16 cellular contexts compared by ENCODE assay signal in the genomic region with DNA sequence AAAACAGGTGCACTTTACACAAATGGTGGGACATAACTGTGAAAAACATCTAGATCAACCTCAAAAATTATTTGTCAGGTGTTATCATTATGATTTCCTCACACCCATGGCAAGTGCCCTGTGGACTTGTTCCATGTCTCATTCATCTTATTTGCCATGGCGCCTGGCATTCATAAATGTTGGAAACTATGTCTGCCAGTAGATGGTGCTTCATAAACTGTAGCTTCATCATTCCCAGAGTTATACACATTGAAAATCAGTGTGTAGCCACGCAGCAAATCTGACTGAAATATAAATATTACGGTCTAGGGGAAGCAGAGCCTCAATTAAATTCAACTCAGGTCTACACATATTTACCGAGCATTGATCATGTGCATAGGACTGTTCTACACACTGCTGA.
A peak's percentile ranks its signal among the peaks of the same experiment; 100 is the strongest.
DNase-seq lines count a peak whose midpoint lies in the region; ATAC-seq and TF ChIP-seq lines count a peak whose summit lies in the region.
"Had no signal": no experiment of that assay in that cellular context is flagged by ENCODE, and none has a peak within 500 bp of the region (broad histone marks: within the 10 kb centered on the region; RNA-seq: fewer than 3 reads in every experiment).

No MANE protein-coding gene starts in this region.

- intact Hi-C loops in transverse colon (cut with DNase I; ENCODE audit: low total_unique reads) = no loop called here

- DNase-seq in AG09319 (ENCODE audit: extremely low read depth, low read depth) = no peak
- peak; percentile 24 for DNase-seq in GM03348 (ENCODE audit: low spot score)
- DNase-seq in RWPE2 (ENCODE audit: low spot score) = no peak
- DNase-seq in hepatocyte (ENCODE audit: low spot score) = no peak
- no peak for DNase-seq in transverse colon
- no peak for DNase-seq in NCI-H1048 (lab: John Stamatoyannopoulos, UW)
- no peak for DNase-seq in epidermal melanocyte (ENCODE audit: insufficient read length, low spot score)
- DNase-seq in activated T-cell treated with anti-CD3 and anti-CD28 coated beads for 4 hours = no peak
- DNase-seq: activated CD8-positive, alpha-beta memory T cell treated with anti-CD3 and anti-CD28 coated beads, Interleukin-2, amount 50 U/mL, for 4 hours; DMS79; effector CD8-positive, alpha-beta T cell; heart left ventricle; NCI-H510A; thyroid gland had no signal

- H3K9me2 ChIP-seq in hepatocyte (replicated peaks; ENCODE audit: insufficient read depth) = no peaks in the 10 kb centered on the region

- no peaks in the 10 kb centered on the region for H3K4me1 ChIP-seq in RWPE2 (ENCODE audit: insufficient read depth, poor library complexity, severe bottlenecking)
- H3K4me1 ChIP-seq in hepatocyte (ENCODE audit: insufficient read depth) = no peaks in the 10 kb centered on the region
- H3K4me1 ChIP-seq in transverse colon = no peaks in the 10 kb centered on the region
- H3K4me1 ChIP-seq: heart left ventricle, thyroid gland had no signal

- no peak overlapping the region for H2AFZ ChIP-seq in hepatocyte

- TF ChIP-seq CTCF in AG09319 (IDR thresholded peaks at IDR 0.05; ENCODE audit: low read depth, low read length) = peak; percentile 6
- peak; percentile 24 for TF ChIP-seq CTCF in RWPE2 (IDR thresholded peaks at IDR 0.05; ENCODE audit: poor library complexity, severe bottlenecking)
- TF ChIP-seq CTCF in hepatocyte (IDR thresholded peaks at IDR 0.05; ENCODE audit: poor library complexity) = peak; percentile 11
- peak in 1 of 5 experiments; percentile 9 for TF ChIP-seq CTCF in transverse colon (IDR thresholded peaks at IDR 0.05)

- no peak overlapping the region for H3K4me2 ChIP-seq in hepatocyte

- in situ Hi-C loops in transverse colon (cut with MboI; ENCODE audit: low pct_ligation_motif_present in 1 of 4, low pct_unique_long_range_greater_than_20kb in 1 of 4, low sequenced_read_pairs in 3 of 4) = no loop called here

- H3K27ac ChIP-seq in RWPE2 (ENCODE audit: poor library complexity, severe bottlenecking) = no peak overlapping the region
- no peak overlapping the region for H3K27ac ChIP-seq in hepatocyte
- H3K27ac ChIP-seq in transverse colon = no peak overlapping the region
- H3K27ac ChIP-seq: heart left ventricle, thyroid gland had no signal

- H3K79me2 ChIP-seq in hepatocyte = no peaks in the 10 kb centered on the region

- H3K27me3 ChIP-seq in RWPE2 (ENCODE audit: insufficient read depth, poor library complexity, severe bottlenecking) (no peaks in the 10 kb centered on the region), hepatocyte (no peaks in the 10 kb centered on the region), transverse colon (no peaks in the 10 kb centered on the region)
- H3K27me3 ChIP-seq: heart left ventricle, thyroid gland had no signal

- H3K4me3 ChIP-seq in RWPE2 (ENCODE audit: severe bottlenecking) (no peak overlapping the region), hepatocyte (no peak overlapping the region), transverse colon (no peak overlapping the region)
- H3K4me3 ChIP-seq: GM12878, heart left ventricle, thyroid gland had no signal

- no peak for TF ChIP-seq EP300 in transverse colon (IDR thresholded peaks at IDR 0.05; ENCODE audit: low read depth)

- H3K36me3 ChIP-seq in RWPE2 (ENCODE audit: low read depth) = no peaks in the 10 kb centered on the region
- H3K36me3 ChIP-seq in hepatocyte (replicated peaks; ENCODE audit: insufficient read depth, low read depth) = no peaks in the 10 kb centered on the region
- H3K36me3 ChIP-seq in transverse colon = no peaks in the 10 kb centered on the region
- H3K36me3 ChIP-seq: heart left ventricle, thyroid gland had no signal

- no peaks in the 10 kb centered on the region for H3K9me3 ChIP-seq in RWPE2 (ENCODE audit: severe bottlenecking)
- H3K9me3 ChIP-seq in hepatocyte (ENCODE audit: low read depth) = no peaks in the 10 kb centered on the region
- H3K9me3 ChIP-seq in transverse colon = no peaks in the 10 kb centered on the region
- H3K9me3 ChIP-seq: heart left ventricle, thyroid gland had no signal

- no peak for TF ChIP-seq POLR2A in transverse colon (IDR thresholded peaks at IDR 0.05)

- no peaks in the 10 kb centered on the region for H4K20me1 ChIP-seq in hepatocyte (ENCODE audit: insufficient read depth, poor library complexity, severe bottlenecking)

- WGBS in hepatocyte (ENCODE audit: low lambda C conversion rate, missing lambda C conversion rate) = 92% methylated on average over 4 of the region's 4 CpGs
- 50 to 65% methylated on average over 1 to 4 of the region's 4 CpGs for WGBS in transverse colon (ENCODE audit: low coverage in 1 of 2), 2 donors

- ATAC-seq in RWPE2 (ENCODE audit: low read depth) = no peak
- ATAC-seq: GM12878, WTC11 had no signal
